ENCODE assay signal across 9 cellular contexts in genomic region chr21:33078907-33079582, GRCh38. TPM values are rescaled to one million over a fixed set of nuclear protein-coding genes. Genes with fewer than 3 reads are reported as not detected.
DNase-seq lines count a peak whose midpoint lies in the region; ATAC-seq, FAIRE-seq and TF ChIP-seq lines count a peak whose summit lies in the region.
"Had no signal": no experiment of that assay in that cellular context is flagged by ENCODE, and none has a peak within 500 bp of the region (broad histone marks: within the 10 kb centered on the region; RNA-seq: fewer than 3 reads in every experiment).

No MANE protein-coding gene starts in this region.

- FAIRE-seq in HepG2 (lab: Jason Lieb, UNC): no peak

- peak; percentile 91 for DNase-seq in NK-92 treated with Interleukin-12 subunit alpha and Interleukin-12 subunit beta, amount 100 ng/mL, for 24 hours (lab: John Stamatoyannopoulos, UW)
- DNase-seq in NK-92 (lab: John Stamatoyannopoulos, UW; ENCODE audit: unreplicated experiment): no peak
- peak; percentile 68 for DNase-seq in GM23248
- peak; percentile 81 for DNase-seq in KBM-7
- peak; percentile 5 for DNase-seq in activated T-helper 1 cell treated with anti-CD3 and anti-CD28 coated beads, Interleukin-12 subunit alpha, Interleukin-12 subunit beta, Interleukin-2, Interleukin-4 antibody, amounts not matched to agents 30 ng/mL and 10 ng/mL and 1 ng/mL, durations not matched to agents 14 hours and 24 hours and 36 hours (ENCODE audit: low spot score)
- DNase-seq in HepG2 (ENCODE audit: low spot score): peak; percentile 17
- no peak for DNase-seq in SW 1271 (lab: John Stamatoyannopoulos, UW)
- no peak for DNase-seq in NCI-H146 treated with DMSO at 0.1 percent for 48 hours (lab: John Stamatoyannopoulos, UW; ENCODE audit: unreplicated experiment)

- no peak for TF ChIP-seq CTCF in HepG2 (CRISPR knock-in tag; IDR thresholded peaks at IDR 0.05)

- H3K4me3 ChIP-seq in GM23248: no peak overlapping the region
- no peak overlapping the region for H3K4me3 ChIP-seq in HepG2 (replicated peaks in 1 of 3; ENCODE audit: insufficient read depth in 1 of 3, low read depth in 2 of 3, low read length in 3 of 3)

- no peaks in the 10 kb centered on the region for H3K9me3 Mint-ChIP-seq in activated T-helper 1 cell treated with anti-CD3 and anti-CD28 coated beads, Interleukin-12 subunit alpha, Interleukin-12 subunit beta, Interleukin-2, Interleukin-4 antibody, amounts not matched to agents 30 ng/mL and 10 ng/mL and 1 ng/mL, durations not matched to agents 14 hours and 24 hours and 36 hours
- H3K9me3 Mint-ChIP-seq: dendritic cell treated with granulocyte-macrophage colony-stimulating factor and Interleukin-4, amounts not matched to agents 40 ng/mL and 50 ng/mL, for 4 days had no signal

- no peak overlapping the region for H3K27ac ChIP-seq in GM23248
- H3K27ac ChIP-seq in HepG2 (ENCODE audit: extremely low read length, insufficient read depth, low read length): no peak overlapping the region

- no peaks in the 10 kb centered on the region for H3K9me3 ChIP-seq in GM23248 (ENCODE audit: low read depth)
- no peaks in the 10 kb centered on the region for H3K9me3 ChIP-seq in HepG2 (ENCODE audit: low read length)

- H4K20me1 ChIP-seq in GM23248 (ENCODE audit: insufficient read depth) (no peaks in the 10 kb centered on the region), HepG2 (ENCODE audit: insufficient read depth, low read length) (no peaks in the 10 kb centered on the region)

- H3K27me3 Mint-ChIP-seq in activated T-helper 1 cell treated with anti-CD3 and anti-CD28 coated beads, Interleukin-12 subunit alpha, Interleukin-12 subunit beta, Interleukin-2, Interleukin-4 antibody, amounts not matched to agents 30 ng/mL and 10 ng/mL and 1 ng/mL, durations not matched to agents 14 hours and 24 hours and 36 hours (ENCODE audit: insufficient read depth): peaks cover 14% of the 10 kb centered on the region

- TF ChIP-seq EP300 in HepG2 (IDR thresholded peaks at IDR 0.05; ENCODE audit: low read depth in 2 of 2, low read length in 2 of 2) (no peak), HepG2 (CRISPR knock-in tag; IDR thresholded peaks at IDR 0.05; ENCODE audit: borderline replicate concordance) (no peak)

- no peak overlapping the region for H3K4me2 ChIP-seq in GM23248 (ENCODE audit: unreplicated experiment)
- no peak overlapping the region for H3K4me2 ChIP-seq in HepG2 (ENCODE audit: low read depth, low read length)

- CTCF ChIA-PET in HepG2 (lab: Yijun Ruan, JAX; ENCODE audit: low intra/inter-chr PET ratio, low total read pairs): no interaction called here

- TF ChIP-seq POLR2A in HepG2 (IDR thresholded peaks at IDR 0.05; ENCODE audit: insufficient read depth in 1 of 2, low read depth in 2 of 2, low read length in 2 of 2): no peak

- in situ Hi-C loops in GM23248 (cut with MboI) (no loop called here), KBM-7 (cut with MboI; ENCODE audit: low pct_unique_long_range_greater_than_20kb, low sequenced_read_pairs) (no loop called here), HepG2 (cut with HindIII; ENCODE audit: extremely low pct_ligation_motif_present, low pct_unique_long_range_greater_than_20kb) (no loop called here)

- no peaks in the 10 kb centered on the region for H3K36me3 Mint-ChIP-seq in activated T-helper 1 cell treated with anti-CD3 and anti-CD28 coated beads, Interleukin-12 subunit alpha, Interleukin-12 subunit beta, Interleukin-2, Interleukin-4 antibody, amounts not matched to agents 30 ng/mL and 10 ng/mL and 1 ng/mL, durations not matched to agents 14 hours and 24 hours and 36 hours (ENCODE audit: low read depth)

- no peak overlapping the region for H3K27ac Mint-ChIP-seq in activated T-helper 1 cell treated with anti-CD3 and anti-CD28 coated beads, Interleukin-12 subunit alpha, Interleukin-12 subunit beta, Interleukin-2, Interleukin-4 antibody, amounts not matched to agents 30 ng/mL and 10 ng/mL and 1 ng/mL, durations not matched to agents 14 hours and 24 hours and 36 hours
- H3K27ac Mint-ChIP-seq: dendritic cell treated with granulocyte-macrophage colony-stimulating factor and Interleukin-4, amounts not matched to agents 40 ng/mL and 50 ng/mL, for 4 days had no signal

- H3K79me2 ChIP-seq in GM23248 (ENCODE audit: insufficient read depth) (no peaks in the 10 kb centered on the region), HepG2 (ENCODE audit: insufficient read depth, low read length) (no peaks in the 10 kb centered on the region)

- H3K9ac ChIP-seq in GM23248 (no peak overlapping the region), HepG2 (ENCODE audit: insufficient read depth, low read depth, low read length) (no peak overlapping the region)

- peak; percentile 57 for ATAC-seq in HepG2

- POLR2A ChIA-PET in HepG2 (lab: Yijun Ruan, JAX): no interaction called here

- intact Hi-C loops in activated T-helper 1 cell treated with anti-CD3 and anti-CD28 coated beads, Interleukin-12 subunit alpha, Interleukin-12 subunit beta, Interleukin-2, Interleukin-4 antibody, amounts not matched to agents 30 ng/mL and 10 ng/mL and 1 ng/mL, durations not matched to agents 14 hours and 24 hours and 36 hours (cut with micrococcal nuclease): no loop called here
- intact Hi-C loops in HepG2 (cut with micrococcal nuclease; ENCODE audit: unreplicated experiment): no loop called here

- H3K36me3 ChIP-seq in GM23248 (ENCODE audit: low read depth) (no peaks in the 10 kb centered on the region), HepG2 (replicated peaks in 1 of 2; ENCODE audit: control insufficient read depth in 1 of 2, insufficient read depth in 2 of 2, low read length in 2 of 2) (no peaks in the 10 kb centered on the region)

- peaks cover 35% of the 10 kb centered on the region for H3K27me3 ChIP-seq in GM23248 (replicated peaks; ENCODE audit: insufficient read depth)
- peaks cover 0 to 36% of the 10 kb centered on the region in 2 experiments; a peak in 2 of 5 replicates for H3K27me3 ChIP-seq in HepG2 (ENCODE audit: control insufficient read depth in 1 of 2, insufficient read depth in 2 of 2, low read length in 2 of 2)

- H3K4me3 Mint-ChIP-seq in activated T-helper 1 cell treated with anti-CD3 and anti-CD28 coated beads, Interleukin-12 subunit alpha, Interleukin-12 subunit beta, Interleukin-2, Interleukin-4 antibody, amounts not matched to agents 30 ng/mL and 10 ng/mL and 1 ng/mL, durations not matched to agents 14 hours and 24 hours and 36 hours: no peak overlapping the region
- H3K4me3 Mint-ChIP-seq: dendritic cell treated with granulocyte-macrophage colony-stimulating factor and Interleukin-4, amounts not matched to agents 40 ng/mL and 50 ng/mL, for 4 days had no signal

- no TSS peak for BruUV-seq in HepG2 (replicated peaks; lab: Mats Ljungman, UMichigan)

- TF ChIP-seq RAD21 in HepG2 (CRISPR knock-in tag; IDR thresholded peaks at IDR 0.05): no peak

- no peak overlapping the region for H2AFZ ChIP-seq in GM23248
- no peak overlapping the region for H2AFZ ChIP-seq in HepG2 (ENCODE audit: low read length)

- no peaks in the 10 kb centered on the region for H3F3A ChIP-seq in GM23248 (ENCODE audit: insufficient read depth)

- H3K9me2 ChIP-seq in GM23248 (ENCODE audit: insufficient read depth): no peaks in the 10 kb centered on the region

- WGBS in GM23248 (ENCODE audit: low coverage in 1 of 2, low lambda C conversion rate in 2 of 2, missing lambda C conversion rate in 2 of 2), 2 experiments: 51 to 60% methylated on average over 10 of the region's 10 CpGs
- WGBS in HepG2 (ENCODE audit: low lambda C conversion rate): 6% methylated on average over 10 of the region's 10 CpGs

- H3K4me1 ChIP-seq in GM23248 (ENCODE audit: insufficient read depth) (no peaks in the 10 kb centered on the region), HepG2 (ENCODE audit: insufficient read depth, low read length) (no peaks in the 10 kb centered on the region)

- no peaks in the 10 kb centered on the region for H3K4me1 Mint-ChIP-seq in activated T-helper 1 cell treated with anti-CD3 and anti-CD28 coated beads, Interleukin-12 subunit alpha, Interleukin-12 subunit beta, Interleukin-2, Interleukin-4 antibody, amounts not matched to agents 30 ng/mL and 10 ng/mL and 1 ng/mL, durations not matched to agents 14 hours and 24 hours and 36 hours (ENCODE audit: low read depth)

RNA-seq across cellular contexts. Expression of gene OLIG1, which starts 9.1 kb away (rescaled TPM):
- total RNA-seq in GM23248 (2014; rRNA removed; shearing (Covaris generic)): not detected in 2 replicates
- not detected in 2 replicates for polyA plus RNA-seq in GM23248 (2016; fragmentation: Nextera tagmentation; extraction: Ambion mirVana)
- not detected in 2 replicates for total RNA-seq in activated T-helper 1 cell treated with anti-CD3 and anti-CD28 coated beads, Interleukin-12 subunit alpha, Interleukin-12 subunit beta, Interleukin-2, Interleukin-4 antibody, amounts not matched to agents 30 ng/mL and 10 ng/mL and 1 ng/mL, durations not matched to agents 14 hours and 24 hours and 36 hours
- total RNA-seq in HepG2 (2016; rRNA removed; fragmentation: Illumina TruSeq; extraction: Trizol): not detected in 2 replicates
- total RNA-seq in HepG2 (2016; cell fraction: cytosol; rRNA removed; fragmentation: Illumina TruSeq; extraction: Trizol; ENCODE audit: low read depth): not detected in 2 replicates
- not detected in 2 replicates for total RNA-seq in HepG2 (2016; cell fraction: insoluble cytoplasmic fraction; rRNA removed; fragmentation: Illumina TruSeq; extraction: Trizol)
- total RNA-seq in HepG2 (2016; cell fraction: membrane; rRNA removed; fragmentation: Illumina TruSeq; extraction: Trizol): not detected in 2 replicates
- total RNA-seq in HepG2 (2016; cell fraction: nucleus; rRNA removed; fragmentation: Illumina TruSeq; extraction: Trizol): not detected in 2 replicates
- not detected in 2 replicates for polyA plus RNA-seq in HepG2 (2011; rRNA removed)
- not detected in 2 replicates for polyA plus RNA-seq in HepG2 (2011; cell fraction: cytosol; rRNA removed)
- polyA plus RNA-seq in HepG2 (2011; cell fraction: nucleus; rRNA removed): not detected in 2 replicates
- polyA plus RNA-seq in HepG2 (2012): not detected in 2 replicates
- not detected in 2 replicates for polyA plus RNA-seq in HepG2 (2016; cell fraction: cytosol; fragmentation: Illumina TruSeq; extraction: Trizol; ENCODE audit: low read depth)
- not detected in 2 replicates for polyA plus RNA-seq in HepG2 (2016; cell fraction: insoluble cytoplasmic fraction; fragmentation: Illumina TruSeq; extraction: Trizol; ENCODE audit: low read depth)
- not detected in 2 replicates for polyA plus RNA-seq in HepG2 (2016; cell fraction: membrane; fragmentation: Illumina TruSeq; extraction: Trizol; ENCODE audit: low read depth)
- not detected in 2 replicates for polyA plus RNA-seq in HepG2 (2016; cell fraction: nucleus; fragmentation: Illumina TruSeq; extraction: Trizol; ENCODE audit: insufficient read depth, low read depth)
- polyA minus RNA-seq in HepG2 (2011; rRNA and poly(A)+ RNA removed; ENCODE audit: low replicate concordance): not detected in 2 replicates
- not detected in 2 replicates for polyA minus RNA-seq in HepG2 (2011; cell fraction: cytosol; rRNA and poly(A)+ RNA removed)
- polyA minus RNA-seq in HepG2 (2011; cell fraction: nucleus; rRNA and poly(A)+ RNA removed): not detected in 2 replicates

RNA-seq across cellular contexts. Expression of gene OLIG2, which starts 53.3 kb away (rescaled TPM):
- not detected in 2 replicates for total RNA-seq in GM23248 (2014; rRNA removed; shearing (Covaris generic))
- not detected in 2 replicates for polyA plus RNA-seq in GM23248 (2016; fragmentation: Nextera tagmentation; extraction: Ambion mirVana)
- total RNA-seq in activated T-helper 1 cell treated with anti-CD3 and anti-CD28 coated beads, Interleukin-12 subunit alpha, Interleukin-12 subunit beta, Interleukin-2, Interleukin-4 antibody, amounts not matched to agents 30 ng/mL and 10 ng/mL and 1 ng/mL, durations not matched to agents 14 hours and 24 hours and 36 hours: not detected in 2 replicates
- not detected in 2 replicates for total RNA-seq in HepG2 (2016; rRNA removed; fragmentation: Illumina TruSeq; extraction: Trizol)
- total RNA-seq in HepG2 (2016; cell fraction: cytosol; rRNA removed; fragmentation: Illumina TruSeq; extraction: Trizol; ENCODE audit: low read depth): not detected in 2 replicates
- not detected in 2 replicates for total RNA-seq in HepG2 (2016; cell fraction: insoluble cytoplasmic fraction; rRNA removed; fragmentation: Illumina TruSeq; extraction: Trizol)
- total RNA-seq in HepG2 (2016; cell fraction: membrane; rRNA removed; fragmentation: Illumina TruSeq; extraction: Trizol): not detected in 2 replicates
- total RNA-seq in HepG2 (2016; cell fraction: nucleus; rRNA removed; fragmentation: Illumina TruSeq; extraction: Trizol): not detected in 2 replicates
- not detected in 2 replicates for polyA plus RNA-seq in HepG2 (2011; rRNA removed)
- not detected in 2 replicates for polyA plus RNA-seq in HepG2 (2011; cell fraction: cytosol; rRNA removed)
- polyA plus RNA-seq in HepG2 (2011; cell fraction: nucleus; rRNA removed): not detected in 2 replicates
- not detected in 2 replicates for polyA plus RNA-seq in HepG2 (2012)
- polyA plus RNA-seq in HepG2 (2016; cell fraction: cytosol; fragmentation: Illumina TruSeq; extraction: Trizol; ENCODE audit: low read depth): not detected in 2 replicates
- not detected in 2 replicates for polyA plus RNA-seq in HepG2 (2016; cell fraction: insoluble cytoplasmic fraction; fragmentation: Illumina TruSeq; extraction: Trizol; ENCODE audit: low read depth)
- polyA plus RNA-seq in HepG2 (2016; cell fraction: membrane; fragmentation: Illumina TruSeq; extraction: Trizol; ENCODE audit: low read depth): not detected in 2 replicates
- polyA plus RNA-seq in HepG2 (2016; cell fraction: nucleus; fragmentation: Illumina TruSeq; extraction: Trizol; ENCODE audit: insufficient read depth, low read depth): not detected in 2 replicates
- polyA minus RNA-seq in HepG2 (2011; rRNA and poly(A)+ RNA removed; ENCODE audit: low replicate concordance): not detected in 2 replicates
- not detected in 2 replicates for polyA minus RNA-seq in HepG2 (2011; cell fraction: cytosol; rRNA and poly(A)+ RNA removed)
- polyA minus RNA-seq in HepG2 (2011; cell fraction: nucleus; rRNA and poly(A)+ RNA removed): not detected in 2 replicates

Comparison
In these comparisons a context has a peak if more than half of its experiments do, and no peak if none do; other contexts are left out.
1. DNase-seq: peak in NK-92 treated with Interleukin-12 subunit alpha and Interleukin-12 subunit beta, amount 100 ng/mL, for 24 hours (single experiment), GM23248 (single experiment), KBM-7 (single experiment), activated T-helper 1 cell treated with anti-CD3 and anti-CD28 coated beads, Interleukin-12 subunit alpha, Interleukin-12 subunit beta, Interleukin-2, Interleukin-4 antibody, amounts not matched to agents 30 ng/mL and 10 ng/mL and 1 ng/mL, durations not matched to agents 14 hours and 24 hours and 36 hours (single experiment) and HepG2 (single experiment); none in NK-92 (single experiment), SW 1271 (0 of 2) and NCI-H146 treated with DMSO at 0.1 percent for 48 hours (single experiment).